ENCODE assay signal across 26 cellular contexts in the genomic region with DNA sequence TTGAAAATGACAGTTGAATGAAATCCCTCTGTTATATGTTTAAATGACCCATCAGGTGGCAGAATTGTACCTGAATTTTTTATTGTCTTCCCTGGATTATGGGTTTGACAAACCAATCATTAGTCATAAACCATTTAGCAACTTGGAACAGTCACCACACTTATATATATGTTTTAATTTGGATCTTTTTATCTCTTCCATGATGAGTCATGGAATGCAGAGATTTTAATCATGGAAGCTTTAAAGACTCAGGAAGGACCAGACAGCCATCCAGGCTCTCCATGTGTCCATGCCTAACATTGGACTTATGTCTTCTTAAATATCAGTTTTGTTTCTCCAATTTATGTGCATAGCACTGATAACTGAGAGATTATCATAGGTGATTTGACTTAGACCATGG.
"Had no signal": no experiment of that assay in that cellular context is flagged by ENCODE, and none has a peak within 500 bp of the region (broad histone marks: within the 10 kb centered on the region; RNA-seq: fewer than 3 reads in every experiment).

No MANE protein-coding gene starts in this region.

- H3K9me3 ChIP-seq: colonic mucosa, pancreas, prostate gland, uterus had no signal

- H3K27ac Mint-ChIP-seq: activated naive CD4-positive, alpha-beta T cell treated with anti-CD3 and anti-CD28 coated beads, Interleukin-2, amount 50 U/mL, for 72 hours; activated T-cell treated with anti-CD3 and anti-CD28 coated beads, Interleukin-2, amount 50 U/mL, for 72 hours; memory B cell; naive thymus-derived CD8-positive, alpha-beta T cell; stimulated activated memory B cell treated with anti-CD40 and anti-IgM and Interleukin-4, amounts not matched to agents 10 μg/mL and 1 μg/mL and 100 μg/mL, for 72 hours; stimulated activated naive CD8-positive, alpha-beta T cell treated with anti-CD3 and anti-CD28 coated beads, Interleukin-15, amount 100 ng/mL, for 72 hours; type B pancreatic cell had no signal

- H3K27me3 Mint-ChIP-seq: memory B cell; naive thymus-derived CD8-positive, alpha-beta T cell; stimulated activated memory B cell treated with anti-CD40 and anti-IgM and Interleukin-4, amounts not matched to agents 10 μg/mL and 1 μg/mL and 100 μg/mL, for 72 hours; stimulated activated naive CD8-positive, alpha-beta T cell treated with anti-CD3 and anti-CD28 coated beads, Interleukin-15, amount 100 ng/mL, for 72 hours; type B pancreatic cell had no signal

- DNase-seq: activated CD4-positive, alpha-beta T cell treated with anti-CD3 and anti-CD28 coated beads for 4 hours; activated CD4-positive, alpha-beta T cell treated with anti-CD3 and anti-CD28 coated beads, Interleukin-2, amount 50 U/mL, for 4 hours; activated CD4-positive, CD25-positive, alpha-beta regulatory T cell; activated naive CD4-positive, alpha-beta T cell; activated T-cell treated with anti-CD3 and anti-CD28 coated beads for 4 hours; activated T-cell treated with anti-CD3 and anti-CD28 coated beads, Interleukin-2, amount 50 U/mL, for 72 hours; colonic mucosa; effector CD8-positive, alpha-beta T cell; heart left ventricle; naive thymus-derived CD8-positive, alpha-beta T cell; nucleus accumbens; pancreas; retina; stimulated activated CD4-positive, alpha-beta T cell treated with anti-CD3 and anti-CD28 coated beads, Interleukin-1b, Interleukin-23, amount 100 ng/mL, for 48 hours; stimulated activated CD4-positive, alpha-beta T cell treated with anti-CD3 and anti-CD28 coated beads, Interleukin-4, amount 100 ng/mL, for 4 hours; stimulated activated CD8-positive, alpha-beta memory T cell treated with anti-CD3 and anti-CD28 coated beads, Interleukin-4, amount 100 ng/mL, for 48 hours; stimulated activated naive CD8-positive, alpha-beta T cell treated with anti-CD3 and anti-CD28 coated beads, Interleukin-15, amount 100 ng/mL, for 72 hours; substantia nigra; uterus had no signal

- H3K36me3 ChIP-seq: colonic mucosa, heart left ventricle, pancreas, prostate gland, uterus had no signal

- H3K4me2 ChIP-seq: smooth muscle cell had no signal

- H3K27ac ChIP-seq: colonic mucosa, heart left ventricle, pancreas, prostate gland, uterus had no signal

- H3K4me1 ChIP-seq: colonic mucosa, heart left ventricle, pancreas, prostate gland, uterus had no signal

- H3K9me3 Mint-ChIP-seq: activated naive CD4-positive, alpha-beta T cell treated with anti-CD3 and anti-CD28 coated beads, Interleukin-2, amount 50 U/mL, for 72 hours; activated T-cell treated with anti-CD3 and anti-CD28 coated beads, Interleukin-2, amount 50 U/mL, for 72 hours; memory B cell; stimulated activated memory B cell treated with anti-CD40 and anti-IgM and Interleukin-4, amounts not matched to agents 10 μg/mL and 1 μg/mL and 100 μg/mL, for 72 hours; stimulated activated naive CD8-positive, alpha-beta T cell treated with anti-CD3 and anti-CD28 coated beads, Interleukin-15, amount 100 ng/mL, for 72 hours; type B pancreatic cell had no signal

- H3K4me1 Mint-ChIP-seq: memory B cell; naive thymus-derived CD8-positive, alpha-beta T cell; neural crest cell; stimulated activated memory B cell treated with anti-CD40 and anti-IgM and Interleukin-4, amounts not matched to agents 10 μg/mL and 1 μg/mL and 100 μg/mL, for 72 hours; stimulated activated naive CD8-positive, alpha-beta T cell treated with anti-CD3 and anti-CD28 coated beads, Interleukin-15, amount 100 ng/mL, for 72 hours had no signal

- H3K4me3 Mint-ChIP-seq: activated T-cell treated with anti-CD3 and anti-CD28 coated beads, Interleukin-2, amount 50 U/mL, for 72 hours; memory B cell; naive thymus-derived CD8-positive, alpha-beta T cell; neural crest cell; stimulated activated memory B cell treated with anti-CD40 and anti-IgM and Interleukin-4, amounts not matched to agents 10 μg/mL and 1 μg/mL and 100 μg/mL, for 72 hours; stimulated activated naive CD8-positive, alpha-beta T cell treated with anti-CD3 and anti-CD28 coated beads, Interleukin-15, amount 100 ng/mL, for 72 hours; type B pancreatic cell had no signal

- H3K36me3 Mint-ChIP-seq: activated naive CD4-positive, alpha-beta T cell treated with anti-CD3 and anti-CD28 coated beads, Interleukin-2, amount 50 U/mL, for 72 hours; memory B cell; naive thymus-derived CD8-positive, alpha-beta T cell; stimulated activated memory B cell treated with anti-CD40 and anti-IgM and Interleukin-4, amounts not matched to agents 10 μg/mL and 1 μg/mL and 100 μg/mL, for 72 hours; type B pancreatic cell had no signal

- FAIRE-seq: pancreas had no signal

- H3K4me3 ChIP-seq: colonic mucosa, heart left ventricle, pancreas, prostate gland, smooth muscle cell, uterus had no signal

- ATAC-seq: activated naive CD4-positive, alpha-beta T cell treated with anti-CD3 and anti-CD28 coated beads, Interleukin-2, amount 50 U/mL, for 72 hours; activated T-cell treated with anti-CD3 and anti-CD28 coated beads, Interleukin-2, amount 50 U/mL, for 72 hours; heart left ventricle; naive thymus-derived CD8-positive, alpha-beta T cell; pancreas; stimulated activated memory B cell treated with anti-CD40 and anti-IgM and Interleukin-4, amounts not matched to agents 10 μg/mL and 1 μg/mL and 100 μg/mL, for 72 hours; stimulated activated naive CD8-positive, alpha-beta T cell treated with anti-CD3 and anti-CD28 coated beads, Interleukin-15, amount 100 ng/mL, for 72 hours had no signal

- H3K27me3 ChIP-seq: colonic mucosa, heart left ventricle, pancreas, uterus had no signal
